ENCODE assay signal across 9 cellular contexts in the genomic region with DNA sequence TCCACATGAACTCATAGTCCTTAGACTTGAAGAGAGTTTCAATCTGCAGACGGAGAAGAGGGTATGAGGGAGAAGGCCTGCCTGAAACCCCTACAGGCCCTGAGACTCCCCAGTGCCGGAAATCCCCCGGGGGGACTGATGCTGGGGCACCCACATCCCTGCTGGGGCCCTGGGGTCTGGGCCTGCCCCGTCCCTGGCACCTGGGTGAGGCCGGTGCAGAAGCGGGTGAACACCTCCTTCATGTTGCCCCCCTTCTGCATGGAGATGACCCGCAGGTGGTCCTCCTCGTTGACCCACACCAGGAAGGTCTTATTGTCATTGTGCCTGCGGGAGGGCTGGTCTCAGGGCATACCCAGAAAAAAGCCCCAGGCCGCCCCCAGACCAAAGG. TPM values are rescaled to one million over a fixed set of nuclear protein-coding genes. Genes with fewer than 3 reads are reported as not detected.
DNase-seq lines count a peak whose midpoint lies in the region; ATAC-seq and TF ChIP-seq lines count a peak whose summit lies in the region.
"Had no signal": no experiment of that assay in that cellular context is flagged by ENCODE, and none has a peak within 500 bp of the region (broad histone marks: within the 10 kb centered on the region; RNA-seq: fewer than 3 reads in every experiment).

No MANE protein-coding gene starts in this region.

- H3K4me1 ChIP-seq in heart left ventricle, result peaks cover 0 to 83% (median 50%) of the 10 kb centered on the region in 12 donors
- H3K4me1 ChIP-seq in vagina, result peaks cover 51% of the 10 kb centered on the region

- H3K4me3 ChIP-seq in heart left ventricle (peak overlapping the region in 7 of 12 donors; percentile 43 to 70 (median 64)), vagina (peak overlapping the region; percentile 56 to 65)

- H3K9me3 Mint-ChIP-seq in natural killer cell (no peaks in the 10 kb centered on the region), endothelial cell (ENCODE audit: unreplicated experiment) (no peaks in the 10 kb centered on the region)
- H3K9me3 Mint-ChIP-seq: stimulated activated naive B cell treated with anti-CD40 and anti-IgM and Interleukin-4, amounts not matched to agents 10 μg/mL and 1 μg/mL and 100 μg/mL, for 72 hours had no signal

- H3K4me3 Mint-ChIP-seq in natural killer cell (peak overlapping the region; percentile 35), endothelial cell (ENCODE audit: unreplicated experiment) (no peak overlapping the region)

- H3K4me1 Mint-ChIP-seq in natural killer cell (peaks cover 0 to 14% of the 10 kb centered on the region in 2 donors), endothelial cell (ENCODE audit: unreplicated experiment) (peaks cover 9% of the 10 kb centered on the region)

- TF ChIP-seq POLR2A in heart left ventricle (IDR thresholded peaks at IDR 0.05), result no peak
- no peak for TF ChIP-seq POLR2A in vagina (IDR thresholded peaks at IDR 0.05)

- H3K36me3 Mint-ChIP-seq in natural killer cell (no peaks in the 10 kb centered on the region), endothelial cell (ENCODE audit: low read depth, unreplicated experiment) (peaks cover 5% of the 10 kb centered on the region)

- no peak for DNase-seq in heart left ventricle
- DNase-seq in Right ventricle myocardium inferior (ENCODE audit: missing footprints), result no peak
- no peak for DNase-seq in caudate nucleus (lab: John Stamatoyannopoulos, UW)
- DNase-seq in natural killer cell, result no peak
- no peak for DNase-seq in vagina (ENCODE audit: extremely low spot score in 2 of 2)
- DNase-seq in SIG-M5 treated with dmso at 0.1 percent for 504 hours (lab: John Stamatoyannopoulos, UW; ENCODE audit: unreplicated experiment), result no peak
- no peak for DNase-seq in endothelial cell (ENCODE audit: low spot score)

- no peak overlapping the region for H3K27ac Mint-ChIP-seq in natural killer cell
- no peak overlapping the region for H3K27ac Mint-ChIP-seq in endothelial cell (ENCODE audit: unreplicated experiment)

- H3K27me3 ChIP-seq in heart left ventricle (peaks cover 0 to 34% (median 0%) of the 10 kb centered on the region in 9 donors), vagina (no peaks in the 10 kb centered on the region)

- ATAC-seq in heart left ventricle (no peak), Right ventricle myocardium inferior (no peak), natural killer cell (no peak), GM21717 (IDR thresholded peaks at IDR 0.05; ENCODE audit: unreplicated experiment) (no peak)

- H3K9me3 ChIP-seq in heart left ventricle (no peaks in the 10 kb centered on the region), vagina (no peaks in the 10 kb centered on the region)

- H3K27ac ChIP-seq in heart left ventricle (peak overlapping the region in 9 of 12 donors; percentile 65 to 96 (median 78)), caudate nucleus (ENCODE audit: low read depth, low read length) (peak overlapping the region; percentile 91), vagina (peak overlapping the region; percentile 90)

- H3K36me3 ChIP-seq in heart left ventricle (peaks cover 0 to 11% (median 0%) of the 10 kb centered on the region in 9 donors), vagina (no peaks in the 10 kb centered on the region)

- H3K27me3 Mint-ChIP-seq in natural killer cell (ENCODE audit: low read depth in 2 of 2) (peaks cover 0 to 6% of the 10 kb centered on the region in 2 donors), endothelial cell (ENCODE audit: unreplicated experiment) (peaks cover 19% of the 10 kb centered on the region)

- TF ChIP-seq CTCF in heart left ventricle (IDR thresholded peaks at IDR 0.05) (no peak), natural killer cell (IDR thresholded peaks at IDR 0.05) (no peak), vagina (IDR thresholded peaks at IDR 0.05) (no peak), endothelial cell (IDR thresholded peaks at IDR 0.05; ENCODE audit: unreplicated experiment) (no peak)

- 68 to 84% (median 80%) methylated on average over 3 to 10 of the region's 10 CpGs for WGBS in heart left ventricle, 4 donors

- intact Hi-C loops in heart left ventricle (cut with DNase I) (no loop called here), Right ventricle myocardium inferior (cut with DNase I) (no loop called here), natural killer cell (cut with micrococcal nuclease) (no loop called here), vagina (cut with DNase I) (loop anchor here (2.0 kb wide), 1 partner anchor 31 kb away; no protein-coding TSS in a partner anchor)

RNA-seq across cellular contexts. Expression of a gene that starts 2.4 kb away (rescaled TPM):
- 1,000 to 10,000 TPM in 2 of 9 donors, 100 to 1,000 TPM in 7; 203 to 1,105 (median 462) TPM for total RNA-seq in heart left ventricle
- polyA plus RNA-seq in heart left ventricle, result 1,000 to 10,000 TPM in 1 of 2 donors, 100 to 1,000 TPM in 1; 529 to 1,103 TPM
- total RNA-seq in Right ventricle myocardium inferior, result 577 TPM
- 10 to 100 TPM in 1 of 3 donors, 1 to 10 TPM in 2; 4.0 to 37.4 (median 9.0) TPM for total RNA-seq in natural killer cell
- total RNA-seq in vagina, result 179 TPM
- 23.1 TPM for total RNA-seq in endothelial cell (ENCODE audit: unreplicated experiment)

RNA-seq across cellular contexts. Expression of a gene that starts 8.7 kb away (rescaled TPM):
- total RNA-seq in heart left ventricle, result 1 to 10 TPM; 3.2 to 7.1 (median 5.1) TPM
- polyA plus RNA-seq in heart left ventricle, result 10 to 100 TPM in 1 of 2 donors, 1 to 10 TPM in 1; 5.8 to 15.9 TPM
- 5.6 TPM for total RNA-seq in Right ventricle myocardium inferior
- 1 to 10 TPM; 8.1 to 9.4 (median 9.1) TPM for total RNA-seq in natural killer cell
- total RNA-seq in vagina, result 17.7 TPM
- 6.1 TPM for total RNA-seq in endothelial cell (ENCODE audit: unreplicated experiment)

RNA-seq across cellular contexts. Expression of a gene that starts 42.2 kb away (rescaled TPM):
- total RNA-seq in heart left ventricle, result 10 to 100 TPM; 15.0 to 22.8 (median 17.0) TPM
- polyA plus RNA-seq in heart left ventricle, result 10 to 100 TPM in 1 of 2 donors, 1 to 10 TPM in 1; 4.8 to 19.1 TPM
- 16.1 TPM for total RNA-seq in Right ventricle myocardium inferior
- total RNA-seq in natural killer cell, result 10 to 100 TPM; 36.1 to 48.0 (median 47.0) TPM
- total RNA-seq in vagina, result 21.6 TPM
- 39.9 TPM for total RNA-seq in endothelial cell (ENCODE audit: unreplicated experiment)

RNA-seq across cellular contexts. Expression of a gene that starts 42.5 kb away (rescaled TPM):
- 10 to 100 TPM; 30.6 to 66.5 (median 41.9) TPM for total RNA-seq in heart left ventricle
- 100 to 1,000 TPM in 1 of 2 donors, 10 to 100 TPM in 1; 47.5 to 109 TPM for polyA plus RNA-seq in heart left ventricle
- total RNA-seq in Right ventricle myocardium inferior, result 49.3 TPM
- total RNA-seq in natural killer cell, result 10 to 100 TPM; 22.2 to 32.0 (median 24.9) TPM
- 17.2 TPM for total RNA-seq in vagina
- total RNA-seq in endothelial cell (ENCODE audit: unreplicated experiment), result 45.2 TPM
